In the genomic region with DNA sequence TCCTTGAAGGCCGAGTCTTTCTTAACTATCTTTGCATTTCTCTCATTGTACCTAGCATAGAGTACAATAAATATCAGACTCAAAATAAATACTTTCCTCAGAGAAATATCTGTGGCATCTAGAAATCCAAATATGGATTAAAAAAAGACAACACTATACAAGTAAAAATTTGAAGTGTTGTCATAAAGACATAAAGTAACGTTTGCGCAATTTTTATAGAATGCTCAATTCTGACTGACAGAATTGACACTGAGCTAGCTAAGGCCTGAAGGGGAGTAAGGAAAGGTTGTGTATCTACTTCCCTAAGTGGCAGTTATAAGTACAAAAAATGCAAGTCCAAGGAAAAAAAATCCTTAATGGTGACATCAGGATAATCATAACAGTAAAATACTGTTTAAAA, we compare ENCODE assay signal across 8 cellular contexts. TPM values are rescaled to one million over a fixed set of nuclear protein-coding genes. Genes with fewer than 3 reads are reported as not detected.
DNase-seq lines count a peak whose midpoint lies in the region; ATAC-seq and TF ChIP-seq lines count a peak whose summit lies in the region.

No MANE protein-coding gene starts in this region.

- ATAC-seq in activated T-cell treated with anti-CD3 and anti-CD28 coated beads, Interleukin-2, amount 50 U/mL, for 4 hours, result no peak
- no peak for ATAC-seq in left lung
- no peak for ATAC-seq in GM21515 (IDR thresholded peaks at IDR 0.05; ENCODE audit: unreplicated experiment)

- peaks cover 0 to 29% of the 10 kb centered on the region in 2 donors for H3K36me3 ChIP-seq in left lung
- peaks cover 0 to 17% (median 0%) of the 10 kb centered on the region in 3 donors for H3K36me3 ChIP-seq in tibial nerve

- WGBS in tibial nerve, 2 donors, result 51 to 55% methylated on average over 3 of the region's 3 CpGs

- peaks cover 6% of the 10 kb centered on the region for H3K36me3 Mint-ChIP-seq in activated T-cell treated with anti-CD3 and anti-CD28 coated beads, Interleukin-2, amount 50 U/mL, for 4 hours (ENCODE audit: insufficient read depth)
- peaks cover 2% of the 10 kb centered on the region for H3K36me3 Mint-ChIP-seq in activated naive CD8-positive, alpha-beta T cell

- peaks cover 46% of the 10 kb centered on the region for H3K4me1 Mint-ChIP-seq in activated T-cell treated with anti-CD3 and anti-CD28 coated beads, Interleukin-2, amount 50 U/mL, for 4 hours (ENCODE audit: low read depth)
- H3K4me1 Mint-ChIP-seq in activated naive CD8-positive, alpha-beta T cell (ENCODE audit: low read depth), result peaks cover 46% of the 10 kb centered on the region

- TF ChIP-seq POLR2A in tibial nerve (IDR thresholded peaks at IDR 0.05), result no peak

- H3K27me3 ChIP-seq in left lung, result no peaks in the 10 kb centered on the region
- H3K27me3 ChIP-seq in tibial nerve, result no peaks in the 10 kb centered on the region

- H3K4me3 ChIP-seq in left lung (peak overlapping the region; percentile 71 to 89), tibial nerve (peak overlapping the region; percentile 71 to 87 (median 80))

- TF ChIP-seq EP300 in tibial nerve (IDR thresholded peaks at IDR 0.05), result no peak

- peak overlapping the region; percentile 98 for H3K27ac Mint-ChIP-seq in activated naive CD8-positive, alpha-beta T cell

- intact Hi-C loops in left lung (cut with DNase I), result no loop called here

- no peak for TF ChIP-seq CTCF in left lung (IDR thresholded peaks at IDR 0.05)
- no peak for TF ChIP-seq CTCF in tibial nerve (IDR thresholded peaks at IDR 0.05)

- no peaks in the 10 kb centered on the region for H3K27me3 Mint-ChIP-seq in activated T-cell treated with anti-CD3 and anti-CD28 coated beads, Interleukin-2, amount 50 U/mL, for 4 hours (ENCODE audit: low read depth)
- H3K27me3 Mint-ChIP-seq in activated naive CD8-positive, alpha-beta T cell, result no peaks in the 10 kb centered on the region

- DNase-seq in activated T-cell treated with anti-CD3 and anti-CD28 coated beads, Interleukin-2, amount 50 U/mL, for 4 hours, result no peak
- DNase-seq in activated T-cell treated with anti-CD3 and anti-CD28 coated beads for 4 hours (no peak), left lung (no peak), tibial nerve (ENCODE audit: low spot score in 2 of 2) (no peak), DMS79 treated with DMSO at 0.1 percent for 48 hours (lab: John Stamatoyannopoulos, UW) (no peak), NCI-H2081 (lab: John Stamatoyannopoulos, UW) (no peak)

- H3K4me1 ChIP-seq in left lung, result peaks cover 7 to 51% of the 10 kb centered on the region in 2 donors
- H3K4me1 ChIP-seq in tibial nerve, result peaks cover 0 to 32% (median 10%) of the 10 kb centered on the region in 4 donors

- H3K9me3 ChIP-seq in left lung, result no peaks in the 10 kb centered on the region
- no peaks in the 10 kb centered on the region for H3K9me3 ChIP-seq in tibial nerve

- H3K4me3 Mint-ChIP-seq in activated T-cell treated with anti-CD3 and anti-CD28 coated beads, Interleukin-2, amount 50 U/mL, for 4 hours, result peak overlapping the region; percentile 92
- H3K4me3 Mint-ChIP-seq in activated naive CD8-positive, alpha-beta T cell, result peak overlapping the region; percentile 99

- H3K9me3 Mint-ChIP-seq in activated T-cell treated with anti-CD3 and anti-CD28 coated beads, Interleukin-2, amount 50 U/mL, for 4 hours, result no peaks in the 10 kb centered on the region
- no peaks in the 10 kb centered on the region for H3K9me3 Mint-ChIP-seq in activated naive CD8-positive, alpha-beta T cell (ENCODE audit: low read depth)

- H3K27ac ChIP-seq in left lung, result peak overlapping the region; percentile 92 to 96
- peak overlapping the region in 2 of 4 donors; percentile 92 to 96 for H3K27ac ChIP-seq in tibial nerve

RNA-seq across cellular contexts. Expression of gene SEC11A, which starts 1.1 kb away (rescaled TPM):
- total RNA-seq in activated T-cell treated with anti-CD3 and anti-CD28 coated beads, Interleukin-2, amount 50 U/mL, for 4 hours, result 10 to 100 TPM; 72.3 to 82.9 (median 79.2) TPM
- total RNA-seq in left lung (100 to 1,000 TPM; 159 to 160 TPM), tibial nerve (100 to 1,000 TPM in 3 of 4 donors, 10 to 100 TPM in 1; 88.2 to 132 (median 119) TPM)

RNA-seq across cellular contexts. Expression of gene ZNF592, which starts 33.6 kb away (rescaled TPM):
- total RNA-seq in activated T-cell treated with anti-CD3 and anti-CD28 coated beads, Interleukin-2, amount 50 U/mL, for 4 hours, result 10 to 100 TPM; 28.7 to 30.6 (median 30.5) TPM
- total RNA-seq in left lung (10 to 100 TPM; 24.4 to 31.9 TPM), tibial nerve (10 to 100 TPM; 21.6 to 36.3 (median 32.6) TPM)

RNA-seq across cellular contexts. Expression of gene NMB, which starts 56.8 kb away (rescaled TPM):
- total RNA-seq in activated T-cell treated with anti-CD3 and anti-CD28 coated beads, Interleukin-2, amount 50 U/mL, for 4 hours, result 10 to 100 TPM in 1 of 3 donors, 1 to 10 TPM in 2; 9.1 to 12.0 (median 9.3) TPM
- total RNA-seq in left lung (1 to 10 TPM; 4.6 to 6.6 TPM), tibial nerve (100 to 1,000 TPM in 1 of 4 donors, 10 to 100 TPM in 3; 27.3 to 157 (median 68.0) TPM)
